In genomic region chr2:19261061-19261460, GRCh38 we compare ENCODE assay signal across 24 cellular contexts.
"Had no signal": no experiment of that assay in that cellular context is flagged by ENCODE, and none has a peak within 500 bp of the region (broad histone marks: within the 10 kb centered on the region; RNA-seq: fewer than 3 reads in every experiment).

No MANE protein-coding gene starts in this region.

- ATAC-seq: effector memory CD8-positive, alpha-beta T cell; esophagus mucosa; gastrocnemius medialis; heart right ventricle; left cardiac atrium; left lung; left ventricle myocardium superior; lower lobe of right lung; mucosa of descending colon; naive thymus-derived CD8-positive, alpha-beta T cell had no signal

- H3K27me3 ChIP-seq: colonic mucosa, esophagus squamous epithelium, gastrocnemius medialis, heart right ventricle, left lung had no signal

- H3K36me3 ChIP-seq: colonic mucosa, esophagus squamous epithelium, gastrocnemius medialis, heart right ventricle, left lung, lower lobe of right lung had no signal

- H3K27ac ChIP-seq: colonic mucosa, epithelial cell of prostate, esophagus squamous epithelium, gastrocnemius medialis, heart right ventricle, left lung, lower lobe of right lung had no signal

- H3K4me3 ChIP-seq: colonic mucosa, esophagus squamous epithelium, gastrocnemius medialis, heart right ventricle, left lung, lower lobe of right lung, mucosa of descending colon had no signal

- H3K4me1 ChIP-seq: colonic mucosa, left lung, lower lobe of right lung had no signal

- DNase-seq: colonic mucosa; cortex of kidney; effector CD8-positive, alpha-beta T cell; effector memory CD8-positive, alpha-beta T cell; endodermal cell; erythroblast; esophagus squamous epithelium; foreskin fibroblast; foreskin melanocyte; gastrocnemius medialis; glutamatergic neuron; head of caudate nucleus; heart right ventricle; hippocampal formation; left cardiac atrium; left lung; left ventricle myocardium superior; lower lobe of right lung; mesenchymal stem cell; mucosa of descending colon; naive B cell; naive thymus-derived CD8-positive, alpha-beta T cell had no signal

- H3K9me3 ChIP-seq: colonic mucosa, esophagus squamous epithelium, gastrocnemius medialis, lower lobe of right lung, mucosa of descending colon had no signal
